1 cellular context compared by ENCODE assay signal in the genomic region with DNA sequence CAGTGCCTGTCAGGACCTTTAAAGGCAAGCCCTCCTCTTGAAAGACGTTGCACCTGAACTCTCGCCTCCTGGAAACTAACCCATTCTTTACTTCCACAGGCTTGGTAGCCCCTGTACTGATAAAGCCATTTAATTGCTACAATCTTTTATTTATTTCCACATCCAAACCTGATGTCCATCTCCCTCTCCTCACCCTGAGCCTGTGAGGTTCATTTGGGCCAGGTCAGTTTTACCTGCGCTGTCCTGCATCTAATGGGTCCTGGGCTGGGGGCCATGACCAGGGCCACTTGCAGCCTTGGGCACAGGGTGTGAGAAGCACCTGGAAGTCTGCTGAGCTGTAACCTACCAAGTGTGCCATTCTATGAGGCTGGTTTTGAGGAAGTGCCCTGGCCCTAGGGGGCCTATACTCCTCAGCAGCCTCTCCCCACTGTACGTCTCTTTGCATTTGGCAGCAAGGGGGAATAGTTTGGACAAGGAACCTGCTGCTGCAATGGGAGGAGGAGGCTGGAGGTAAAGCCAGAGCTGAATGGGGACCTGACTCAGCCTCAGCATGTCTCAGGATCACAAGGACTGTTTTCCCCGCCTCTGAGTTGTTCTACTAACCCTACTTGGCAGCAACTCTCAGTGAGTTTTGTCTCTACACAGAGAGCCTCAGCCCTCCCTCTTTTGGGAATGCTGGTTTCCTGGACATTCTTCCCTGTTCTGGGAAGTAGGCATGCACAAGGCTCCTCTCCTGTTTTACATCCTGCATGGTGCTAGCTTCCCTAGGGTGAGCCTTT.
TF ChIP-seq lines count a peak whose summit lies in the region.

No MANE protein-coding gene starts in this region.

TF ChIP-seq in WTC11, 78 proteins besides CTCF, POLR2A, EP300 and RAD21:
- TF ChIP-seq, protein P1, sequence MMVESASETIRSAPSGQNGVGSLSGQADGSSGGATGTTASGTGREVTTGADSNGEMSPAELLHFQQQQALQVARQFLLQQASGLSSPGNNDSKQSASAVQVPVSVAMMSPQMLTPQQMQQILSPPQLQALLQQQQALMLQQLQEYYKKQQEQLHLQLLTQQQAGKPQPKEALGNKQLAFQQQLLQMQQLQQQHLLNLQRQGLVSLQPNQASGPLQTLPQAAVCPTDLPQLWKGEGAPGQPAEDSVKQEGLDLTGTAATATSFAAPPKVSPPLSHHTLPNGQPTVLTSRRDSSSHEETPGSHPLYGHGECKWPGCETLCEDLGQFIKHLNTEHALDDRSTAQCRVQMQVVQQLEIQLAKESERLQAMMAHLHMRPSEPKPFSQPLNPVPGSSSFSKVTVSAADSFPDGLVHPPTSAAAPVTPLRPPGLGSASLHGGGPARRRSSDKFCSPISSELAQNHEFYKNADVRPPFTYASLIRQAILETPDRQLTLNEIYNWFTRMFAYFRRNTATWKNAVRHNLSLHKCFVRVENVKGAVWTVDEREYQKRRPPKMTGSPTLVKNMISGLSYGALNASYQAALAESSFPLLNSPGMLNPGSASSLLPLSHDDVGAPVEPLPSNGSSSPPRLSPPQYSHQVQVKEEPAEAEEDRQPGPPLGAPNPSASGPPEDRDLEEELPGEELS (CRISPR knock-in tag; IDR thresholded peaks at IDR 0.05), result no peak
- TF ChIP-seq CREB1 (CRISPR knock-in tag; IDR thresholded peaks at IDR 0.05), result no peak
